ENCODE assay signal across 8 cellular contexts in the genomic region with DNA sequence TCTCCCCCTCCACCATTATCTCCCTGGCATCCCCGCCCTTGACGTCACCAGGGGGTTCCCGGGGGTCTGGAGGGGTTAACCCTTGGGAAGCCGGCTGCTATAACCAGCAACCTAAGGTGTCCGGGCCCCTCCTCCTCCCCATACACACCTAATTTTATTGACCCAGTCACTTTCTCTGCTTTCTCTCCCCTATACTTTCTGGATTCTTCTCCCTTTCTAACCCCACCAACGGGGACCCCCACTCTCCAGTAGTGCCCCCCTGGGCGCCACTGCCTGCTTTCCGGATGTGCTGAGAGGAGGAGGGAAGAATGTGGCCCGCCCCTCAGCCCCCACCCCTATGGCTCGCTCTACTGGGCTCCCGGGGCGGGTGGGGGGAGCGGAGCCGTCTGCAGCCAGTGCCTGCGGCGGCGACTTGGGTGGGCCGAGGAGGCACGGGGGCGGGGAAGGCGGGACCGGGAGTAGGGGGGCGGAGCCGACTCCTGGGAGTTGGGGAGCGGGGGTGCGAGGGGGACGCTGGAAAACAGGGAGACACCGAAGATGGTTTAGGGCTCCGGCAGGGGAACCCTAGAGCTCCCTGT. TPM values are rescaled to one million over a fixed set of nuclear protein-coding genes. Genes with fewer than 3 reads are reported as not detected.
DNase-seq lines count a peak whose midpoint lies in the region; ATAC-seq, FAIRE-seq and TF ChIP-seq lines count a peak whose summit lies in the region.

No MANE protein-coding gene starts in this region.

- POLR2A ChIA-PET in CD4-positive, alpha-beta T cell (lab: Charles Lee): interaction anchor here (0.7 to 6.5 kb wide), 6 partner anchors 8 to 1494 kb away, joined by 3 to 93 read pairs (median 6); a partner anchor contains a TSS
- POLR2A ChIA-PET in activated CD8-positive, alpha-beta T cell treated with anti-CD3 and anti-CD28 coated beads, Interleukin-2, amount 10 ng/mL, durations not matched to agents 7 days and 5 days (lab: Charles Lee): interaction anchor here (0.6 to 6.7 kb wide), 3 partner anchors 10 to 22 kb away, joined by 3 to 74 read pairs (median 11); a partner anchor contains a TSS

- peak in 1 of 10 experiments; percentile 39 for DNase-seq in CD4-positive, alpha-beta T cell
- DNase-seq in HTR-8/SVneo (ENCODE audit: insufficient read length, low spot score) (peak; percentile 72), foreskin fibroblast (peak; percentile 35 to 73)
- peak; percentile 51 for DNase-seq in activated CD8-positive, alpha-beta T cell treated with anti-CD3 and anti-CD28 coated beads, Interleukin-2, amount 10 ng/mL, durations not matched to agents 7 days and 5 days

- peak overlapping the region; percentile 94 for H3K4me3 Mint-ChIP-seq in CD4-positive, alpha-beta T cell
- peak overlapping the region; percentile 83 for H3K4me3 Mint-ChIP-seq in activated CD8-positive, alpha-beta T cell treated with anti-CD3 and anti-CD28 coated beads, Interleukin-2, amount 10 ng/mL, durations not matched to agents 7 days and 5 days

- FAIRE-seq in HTR-8/SVneo (lab: Jason Lieb, UNC): no peak

- H3F3A ChIP-seq in neural cell (ENCODE audit: insufficient read depth, low read length, poor library complexity, severe bottlenecking): no peaks in the 10 kb centered on the region

- intact Hi-C loops in CD4-positive, alpha-beta T cell (cut with DNase I, micrococcal nuclease): no loop called here

- no peaks in the 10 kb centered on the region for H3K9me2 ChIP-seq in neural cell (ENCODE audit: insufficient read depth, low read length)

- no peaks in the 10 kb centered on the region for H4K20me1 ChIP-seq in neural cell (ENCODE audit: insufficient read depth)

- no peak overlapping the region for H3K4me2 ChIP-seq in neural cell (ENCODE audit: low read length)

- H3K36me3 ChIP-seq in neural cell (ENCODE audit: insufficient read depth, low read length): no peaks in the 10 kb centered on the region

- H3K4me3 ChIP-seq in foreskin fibroblast (ENCODE audit: low read depth in 1 of 2, low read length in 2 of 2) (peak overlapping the region; percentile 70 to 77), neural cell (ENCODE audit: low read length) (peak overlapping the region; percentile 55)

- H3K4me1 Mint-ChIP-seq in CD4-positive, alpha-beta T cell (ENCODE audit: low read depth): peaks cover 50% of the 10 kb centered on the region
- H3K4me1 Mint-ChIP-seq in activated CD8-positive, alpha-beta T cell treated with anti-CD3 and anti-CD28 coated beads, Interleukin-2, amount 10 ng/mL, durations not matched to agents 7 days and 5 days (ENCODE audit: low read depth): peaks cover 62% of the 10 kb centered on the region

- H3K9me3 Mint-ChIP-seq in CD4-positive, alpha-beta T cell: no peaks in the 10 kb centered on the region
- H3K9me3 Mint-ChIP-seq in activated CD8-positive, alpha-beta T cell treated with anti-CD3 and anti-CD28 coated beads, Interleukin-2, amount 10 ng/mL, durations not matched to agents 7 days and 5 days (ENCODE audit: insufficient read depth): no peaks in the 10 kb centered on the region

- H3K27ac ChIP-seq in CD4-positive, alpha-beta T cell (ENCODE audit: low read depth, low read length): no peak overlapping the region
- H3K27ac ChIP-seq in neural cell (ENCODE audit: low read length): no peak overlapping the region

- peaks cover 26% of the 10 kb centered on the region for H3K27me3 Mint-ChIP-seq in CD4-positive, alpha-beta T cell
- H3K27me3 Mint-ChIP-seq in activated CD8-positive, alpha-beta T cell treated with anti-CD3 and anti-CD28 coated beads, Interleukin-2, amount 10 ng/mL, durations not matched to agents 7 days and 5 days (ENCODE audit: low read depth): peaks cover 9% of the 10 kb centered on the region

- peaks cover 9% of the 10 kb centered on the region for H3K27me3 ChIP-seq in CD4-positive, alpha-beta T cell (ENCODE audit: control insufficient read depth, insufficient read depth, low read length)
- peaks cover 39% of the 10 kb centered on the region for H3K27me3 ChIP-seq in neural cell (ENCODE audit: insufficient read depth, low read depth, low read length)

- no peak for ATAC-seq in CD4-positive, alpha-beta T cell (ENCODE audit: poor library complexity)
- no peak for ATAC-seq in activated CD8-positive, alpha-beta T cell treated with anti-CD3 and anti-CD28 coated beads, Interleukin-2, amount 10 ng/mL, durations not matched to agents 7 days and 5 days
- ATAC-seq in HG02798 (IDR thresholded peaks at IDR 0.05; ENCODE audit: poor library complexity, unreplicated experiment): no peak
- no peak for ATAC-seq in HG02642 (IDR thresholded peaks at IDR 0.05; ENCODE audit: poor library complexity, unreplicated experiment)
- no peak for ATAC-seq in HG03354 (IDR thresholded peaks at IDR 0.05; ENCODE audit: poor library complexity, severe bottlenecking, unreplicated experiment)

- no peaks in the 10 kb centered on the region for H3K79me2 ChIP-seq in neural cell (replicated peaks; ENCODE audit: insufficient read depth, low read length)

- no peaks in the 10 kb centered on the region for H3K9me3 ChIP-seq in CD4-positive, alpha-beta T cell (ENCODE audit: control insufficient read depth, low read length)
- no peaks in the 10 kb centered on the region for H3K9me3 ChIP-seq in neural cell (ENCODE audit: low read length)

- TF ChIP-seq CTCF in CD4-positive, alpha-beta T cell (IDR thresholded peaks at IDR 0.05): no peak
- TF ChIP-seq CTCF in foreskin fibroblast (IDR thresholded peaks at IDR 0.05; ENCODE audit: low read depth, low read length) (no peak), neural cell (IDR thresholded peaks at IDR 0.05; ENCODE audit: poor library complexity, severe bottlenecking) (no peak)

- H3K36me3 Mint-ChIP-seq in CD4-positive, alpha-beta T cell (ENCODE audit: low read depth): peaks cover 8% of the 10 kb centered on the region
- H3K36me3 Mint-ChIP-seq in activated CD8-positive, alpha-beta T cell treated with anti-CD3 and anti-CD28 coated beads, Interleukin-2, amount 10 ng/mL, durations not matched to agents 7 days and 5 days (ENCODE audit: low read depth): no peaks in the 10 kb centered on the region

- TF ChIP-seq EP300 in neural cell (conservative IDR thresholded peaks at IDR 0.05; ENCODE audit: poor library complexity, severe bottlenecking): no peak

- no peak for TF ChIP-seq RAD21 in neural cell (conservative IDR thresholded peaks at IDR 0.05)

- H2AFZ ChIP-seq in neural cell (ENCODE audit: low read depth, low read length): no peak overlapping the region

- no peak overlapping the region for H3K27ac Mint-ChIP-seq in CD4-positive, alpha-beta T cell
- peak overlapping the region; percentile 69 for H3K27ac Mint-ChIP-seq in activated CD8-positive, alpha-beta T cell treated with anti-CD3 and anti-CD28 coated beads, Interleukin-2, amount 10 ng/mL, durations not matched to agents 7 days and 5 days

- no peak overlapping the region for H3K9ac ChIP-seq in neural cell (ENCODE audit: low read length)

- CTCF ChIA-PET in CD4-positive, alpha-beta T cell (lab: Charles Lee): interaction anchor here (0.8 to 4.6 kb wide), 3 partner anchors 10 to 19 kb away, joined by 3 to 35 read pairs (median 10); a partner anchor contains a TSS
- CTCF ChIA-PET in activated CD8-positive, alpha-beta T cell treated with anti-CD3 and anti-CD28 coated beads, Interleukin-2, amount 10 ng/mL, durations not matched to agents 7 days and 5 days (lab: Charles Lee): interaction anchor here (0.8 to 3.1 kb wide), 12 partner anchors 9 to 219 kb away, joined by 3 to 57 read pairs (median 3); a partner anchor contains a TSS

TF ChIP-seq in neural cell, 6 proteins besides CTCF, POLR2A, EP300 and RAD21:
- no peak for TF ChIP-seq POLR2AphosphoS5 (IDR thresholded peaks at IDR 0.05)
- no peak for TF ChIP-seq TAF1 (IDR thresholded peaks at IDR 0.05; ENCODE audit: low read depth)
- TF ChIP-seq EZH2 (IDR thresholded peaks at IDR 0.05; ENCODE audit: borderline replicate concordance, insufficient read depth, low read length, poor library complexity, severe bottlenecking): no peak
- TF ChIP-seq SMC3 (conservative IDR thresholded peaks at IDR 0.05; ENCODE audit: poor library complexity): no peak
- TF ChIP-seq MXI1 (conservative IDR thresholded peaks at IDR 0.05; ENCODE audit: poor library complexity, severe bottlenecking): no peak

RNA-seq across cellular contexts. Expression of a gene that starts 1.8 kb away (rescaled TPM):
- total RNA-seq in CD4-positive, alpha-beta T cell: under 1 TPM; 0.31 to 0.85 TPM
- 1 to 10 TPM in 1 of 2 experiments, under 1 TPM in 1; 0.68 to 1.9 TPM for total RNA-seq in activated CD8-positive, alpha-beta T cell treated with anti-CD3 and anti-CD28 coated beads, Interleukin-2, amount 10 ng/mL, durations not matched to agents 7 days and 5 days
- polyA plus RNA-seq in neural cell: 4.2 TPM in 1 of 2 replicates, not detected in the other
- 0.24 and 0.58 TPM in 2 replicates for polyA minus RNA-seq in neural cell

RNA-seq across cellular contexts. Expression of a gene that starts 6.3 kb away (rescaled TPM):
- not detected for total RNA-seq in CD4-positive, alpha-beta T cell
- total RNA-seq in activated CD8-positive, alpha-beta T cell treated with anti-CD3 and anti-CD28 coated beads, Interleukin-2, amount 10 ng/mL, durations not matched to agents 7 days and 5 days: not detected
- polyA plus RNA-seq in neural cell: 0.30 and 2.3 TPM in 2 replicates
- not detected in 2 replicates for polyA minus RNA-seq in neural cell

RNA-seq across cellular contexts. Expression of a gene that starts 18.3 kb away (rescaled TPM):
- 100 to 1,000 TPM; 354 to 370 TPM for total RNA-seq in CD4-positive, alpha-beta T cell
- total RNA-seq in activated CD8-positive, alpha-beta T cell treated with anti-CD3 and anti-CD28 coated beads, Interleukin-2, amount 10 ng/mL, durations not matched to agents 7 days and 5 days: 100 to 1,000 TPM; 243 to 248 TPM
- not detected in 2 replicates for polyA plus RNA-seq in neural cell
- polyA minus RNA-seq in neural cell: not detected in 2 replicates

RNA-seq across cellular contexts. Expression of a gene that starts 26.5 kb away (rescaled TPM):
- 100 to 1,000 TPM; 203 to 204 TPM for total RNA-seq in CD4-positive, alpha-beta T cell
- 100 to 1,000 TPM; 275 to 291 TPM for total RNA-seq in activated CD8-positive, alpha-beta T cell treated with anti-CD3 and anti-CD28 coated beads, Interleukin-2, amount 10 ng/mL, durations not matched to agents 7 days and 5 days
- 312 and 321 TPM in 2 replicates for polyA plus RNA-seq in neural cell
- polyA minus RNA-seq in neural cell: 115 and 122 TPM in 2 replicates

RNA-seq across cellular contexts. Expression of a gene that starts 26.8 kb away (rescaled TPM):
- total RNA-seq in CD4-positive, alpha-beta T cell: under 1 TPM; 0.20 to 0.33 TPM
- total RNA-seq in activated CD8-positive, alpha-beta T cell treated with anti-CD3 and anti-CD28 coated beads, Interleukin-2, amount 10 ng/mL, durations not matched to agents 7 days and 5 days: not detected
- not detected in 2 replicates for polyA plus RNA-seq in neural cell
- polyA minus RNA-seq in neural cell: not detected in 2 replicates
